Comparison of ENCODE assay signal across 8 cellular contexts in genomic region chr12:105107497-105108371, GRCh38. TPM values are rescaled to one million over a fixed set of nuclear protein-coding genes. Genes with fewer than 3 reads are reported as not detected.
DNase-seq lines count a peak whose midpoint lies in the region; ATAC-seq, FAIRE-seq and TF ChIP-seq lines count a peak whose summit lies in the region.

TSS of gene WASHC4 (plus strand) at chr12:105107731. CDS start at chr12:105107801, 70 bp downstream.

- H3F3A ChIP-seq in Loucy (ENCODE audit: low read depth), result no peaks in the 10 kb centered on the region

- H4K20me1 ChIP-seq in Loucy (ENCODE audit: insufficient read depth, low read length, poor library complexity, severe bottlenecking), result peaks cover 27% of the 10 kb centered on the region

- peak; percentile 84 for FAIRE-seq in H54 (lab: Jason Lieb, UNC)

- peak within 1 kb of the TSS; percentile 96 for H3K4me3 Mint-ChIP-seq in activated T-helper 2 cell treated with anti-CD3 and anti-CD28 coated beads, Interferon-gamma antibody, Interleukin-2, Interleukin-4, amounts not matched to agents 10 μg/mL and 5 μg/mL and 100 μg/mL, durations not matched to agents 14 hours and 24 hours and 36 hours (ENCODE audit: low read depth)
- H3K4me3 Mint-ChIP-seq in natural killer cell, result peak within 1 kb of the TSS; percentile 97

- H3K27ac Mint-ChIP-seq in activated T-helper 2 cell treated with anti-CD3 and anti-CD28 coated beads, Interferon-gamma antibody, Interleukin-2, Interleukin-4, amounts not matched to agents 10 μg/mL and 5 μg/mL and 100 μg/mL, durations not matched to agents 14 hours and 24 hours and 36 hours, result peak within 1 kb of the TSS; percentile 92
- peak within 1 kb of the TSS; percentile 91 to 97 for H3K27ac Mint-ChIP-seq in natural killer cell

- H3K4me3 ChIP-seq in Loucy (ENCODE audit: low read length, poor library complexity, severe bottlenecking) (peak within 1 kb of the TSS; percentile 76), RWPE2 (ENCODE audit: severe bottlenecking) (peak within 1 kb of the TSS; percentile 88), fibroblast of mammary gland (ENCODE audit: control insufficient read depth, low read depth, low read length) (peak within 1 kb of the TSS; percentile 73)

- H3K4me1 ChIP-seq in Loucy (ENCODE audit: insufficient read depth, low read length, poor library complexity, severe bottlenecking) (peaks cover 46% of the 10 kb centered on the region), RWPE2 (ENCODE audit: insufficient read depth, poor library complexity, severe bottlenecking) (peaks cover 14% of the 10 kb centered on the region)

- H3K27ac ChIP-seq in RWPE2 (ENCODE audit: poor library complexity, severe bottlenecking), result peak within 1 kb of the TSS; percentile 80

- ATAC-seq in RWPE2 (ENCODE audit: low read depth) (peak; percentile 90), natural killer cell (peak; percentile 95 to 99 (median 98))

- H3K27me3 Mint-ChIP-seq in activated T-helper 2 cell treated with anti-CD3 and anti-CD28 coated beads, Interferon-gamma antibody, Interleukin-2, Interleukin-4, amounts not matched to agents 10 μg/mL and 5 μg/mL and 100 μg/mL, durations not matched to agents 14 hours and 24 hours and 36 hours (ENCODE audit: low read depth), result peaks cover 16% of the 10 kb centered on the region
- peaks cover 16 to 17% of the 10 kb centered on the region in 2 donors for H3K27me3 Mint-ChIP-seq in natural killer cell (ENCODE audit: low read depth in 2 of 2)

- H3K36me3 Mint-ChIP-seq in activated T-helper 2 cell treated with anti-CD3 and anti-CD28 coated beads, Interferon-gamma antibody, Interleukin-2, Interleukin-4, amounts not matched to agents 10 μg/mL and 5 μg/mL and 100 μg/mL, durations not matched to agents 14 hours and 24 hours and 36 hours (ENCODE audit: low read depth), result peaks cover 29% of the 10 kb centered on the region
- no peaks in the 10 kb centered on the region for H3K36me3 Mint-ChIP-seq in natural killer cell

- DNase-seq in ELF-1 (ENCODE audit: low read depth, low spot score), result peak; percentile 95
- DNase-seq in H54 (ENCODE audit: insufficient read length, low spot score), result peak; percentile 86
- peak; percentile 93 for DNase-seq in RWPE2 (ENCODE audit: low spot score)
- DNase-seq in activated T-helper 2 cell treated with anti-CD3 and anti-CD28 coated beads, Interferon-gamma antibody, Interleukin-2, Interleukin-4, amounts not matched to agents 10 μg/mL and 5 μg/mL and 100 μg/mL, durations not matched to agents 14 hours and 24 hours and 36 hours (ENCODE audit: low spot score), result peak; percentile 94
- DNase-seq in fibroblast of mammary gland (ENCODE audit: low read depth), result peak; percentile 83
- DNase-seq in natural killer cell, result peak; percentile 91
- peak; percentile 93 for DNase-seq in stimulated activated naive CD4-positive, alpha-beta T cell treated with Interleukin-2 at 50 U/mL for 16 hours (lab: John Stamatoyannopoulos, UW)

- peaks cover 46% of the 10 kb centered on the region for H3K79me2 ChIP-seq in Loucy (ENCODE audit: insufficient read depth, low read length)

- no peaks in the 10 kb centered on the region for H3K36me3 ChIP-seq in Loucy (ENCODE audit: insufficient read depth, low read length)
- H3K36me3 ChIP-seq in RWPE2 (ENCODE audit: low read depth), result peaks cover 22% of the 10 kb centered on the region

- no peaks in the 10 kb centered on the region for H3K9me2 ChIP-seq in Loucy (replicated peaks; ENCODE audit: low read depth, low read length)

- H2AFZ ChIP-seq in Loucy (ENCODE audit: low read length), result peak within 1 kb of the TSS; percentile 91

- H3K4me2 ChIP-seq in Loucy (ENCODE audit: low read depth, low read length, poor library complexity, severe bottlenecking), result peak within 1 kb of the TSS; percentile 73

- peak; percentile 98 for TF ChIP-seq POLR2A in H54 (IDR thresholded peaks at IDR 0.05; ENCODE audit: low read depth, low read length)

- TF ChIP-seq CTCF in Loucy (conservative IDR thresholded peaks at IDR 0.05; ENCODE audit: low read length) (no peak), RWPE2 (IDR thresholded peaks at IDR 0.05; ENCODE audit: poor library complexity, severe bottlenecking) (no peak), fibroblast of mammary gland (conservative IDR thresholded peaks at IDR 0.05; ENCODE audit: control insufficient read depth, insufficient read depth, low read depth, low read length) (no peak), natural killer cell (IDR thresholded peaks at IDR 0.05) (no peak)

- peak within 1 kb of the TSS; percentile 76 for H3K9ac ChIP-seq in Loucy (ENCODE audit: low read depth, low read length, poor library complexity, severe bottlenecking)

- intact Hi-C loops in activated T-helper 2 cell treated with anti-CD3 and anti-CD28 coated beads, Interferon-gamma antibody, Interleukin-2, Interleukin-4, amounts not matched to agents 10 μg/mL and 5 μg/mL and 100 μg/mL, durations not matched to agents 14 hours and 24 hours and 36 hours (cut with micrococcal nuclease), result loop anchor here (1.0 to 5.0 kb wide), 5 partner anchors 23 to 969 kb away; partner anchors contain the start of genes ALDH1L2, C12orf75, CHST11 and NFYB
- intact Hi-C loops in natural killer cell (cut with micrococcal nuclease), result no loop called here

- H3K9me3 ChIP-seq in Loucy (ENCODE audit: insufficient read depth, low read depth, low read length) (no peaks in the 10 kb centered on the region), RWPE2 (ENCODE audit: severe bottlenecking) (no peaks in the 10 kb centered on the region)

- peaks cover 4% of the 10 kb centered on the region for H3K9me3 Mint-ChIP-seq in activated T-helper 2 cell treated with anti-CD3 and anti-CD28 coated beads, Interferon-gamma antibody, Interleukin-2, Interleukin-4, amounts not matched to agents 10 μg/mL and 5 μg/mL and 100 μg/mL, durations not matched to agents 14 hours and 24 hours and 36 hours
- H3K9me3 Mint-ChIP-seq in natural killer cell, result peaks cover 2 to 3% of the 10 kb centered on the region in 2 donors

- H3K4me1 Mint-ChIP-seq in activated T-helper 2 cell treated with anti-CD3 and anti-CD28 coated beads, Interferon-gamma antibody, Interleukin-2, Interleukin-4, amounts not matched to agents 10 μg/mL and 5 μg/mL and 100 μg/mL, durations not matched to agents 14 hours and 24 hours and 36 hours (ENCODE audit: low read depth), result peaks cover 33% of the 10 kb centered on the region
- peaks cover 39 to 41% of the 10 kb centered on the region in 2 donors for H3K4me1 Mint-ChIP-seq in natural killer cell

- H3K27me3 ChIP-seq in Loucy (ENCODE audit: insufficient read depth, low read length, poor library complexity, severe bottlenecking) (no peaks in the 10 kb centered on the region), RWPE2 (ENCODE audit: insufficient read depth, poor library complexity, severe bottlenecking) (no peaks in the 10 kb centered on the region)

RNA-seq across cellular contexts. Expression of gene WASHC4, which starts in this region (rescaled TPM):
- 38.4 and 41.3 TPM in 2 replicates for total RNA-seq in activated T-helper 2 cell treated with anti-CD3 and anti-CD28 coated beads, Interferon-gamma antibody, Interleukin-2, Interleukin-4, amounts not matched to agents 10 μg/mL and 5 μg/mL and 100 μg/mL, durations not matched to agents 14 hours and 24 hours and 36 hours
- total RNA-seq in natural killer cell, result 10 to 100 TPM; 34.2 to 40.9 (median 35.7) TPM

Comparison
In these comparisons a context has a peak if more than half of its experiments do, and no peak if none do; other contexts are left out.
1. Peak in every context shown above with its lines: DNase-seq, ATAC-seq, H3K4me3 ChIP-seq and H3K27ac ChIP-seq.